8 cellular contexts compared by ENCODE assay signal in the genomic region with DNA sequence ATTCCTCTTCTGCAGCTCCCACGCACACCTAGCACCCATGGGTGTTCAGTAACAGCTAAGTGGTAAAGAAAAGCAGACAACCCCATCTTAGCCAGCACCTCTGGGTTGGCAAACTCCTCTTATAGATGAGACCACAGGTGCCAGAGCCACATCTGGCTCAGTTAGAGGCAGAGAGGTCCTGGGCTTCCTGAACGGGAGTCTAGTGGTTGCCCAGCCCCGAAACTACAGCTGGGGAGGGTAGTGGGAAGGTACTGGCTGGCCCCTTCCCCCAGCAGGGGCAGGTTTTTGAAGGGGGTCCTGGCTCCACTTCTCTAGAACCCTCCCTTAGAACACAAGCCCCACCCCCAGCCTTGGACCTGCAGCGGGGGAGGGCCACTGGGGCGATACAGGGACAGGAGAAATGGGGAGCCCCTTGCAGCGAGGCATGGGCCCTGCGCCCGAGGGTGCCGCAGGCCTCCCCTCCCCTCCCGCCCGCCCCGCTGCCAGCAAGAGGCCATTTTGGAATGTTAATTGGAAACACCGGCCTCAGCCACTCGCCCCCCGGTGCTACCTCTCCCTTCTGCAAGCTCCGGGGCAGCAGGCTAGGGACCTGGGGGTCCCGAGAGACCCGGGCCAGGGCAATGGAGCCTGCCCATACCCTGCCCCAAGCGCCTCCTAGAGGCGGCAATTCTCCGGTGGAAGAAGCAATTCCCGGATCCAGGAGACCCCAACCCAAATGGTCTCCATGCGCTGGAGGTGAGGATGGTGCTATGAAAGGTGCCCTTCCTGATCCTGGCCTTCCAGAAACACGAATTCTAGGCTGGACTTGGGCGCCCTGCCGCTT. TPM values are rescaled to one million over a fixed set of nuclear protein-coding genes. Genes with fewer than 3 reads are reported as not detected.
DNase-seq lines count a peak whose midpoint lies in the region; ATAC-seq, FAIRE-seq and TF ChIP-seq lines count a peak whose summit lies in the region.

No MANE protein-coding gene starts in this region.

- H3K27ac ChIP-seq in DOHH2 (ENCODE audit: low read depth, low read length) (peak overlapping the region; percentile 34), PC-3 (ENCODE audit: low read length) (peak overlapping the region; percentile 56), mesenchymal stem cell (ENCODE audit: low read length, poor library complexity, severe bottlenecking) (peak overlapping the region; percentile 66), thoracic aorta (peak overlapping the region; percentile 82 to 97)

- TSS peak; percentile 17 for BruUV-seq in PC-3 (replicated peaks; lab: Mats Ljungman, UMichigan)
- BruUV-seq in MCF 10A (replicated peaks; lab: Mats Ljungman, UMichigan) = no TSS peak

- no peak for ATAC-seq in PC-3
- ATAC-seq in thoracic aorta (ENCODE audit: insufficient number of reproducible peaks, low FRiP score, low read depth) = no peak

- peak overlapping the region; percentile 47 for H3K27ac Mint-ChIP-seq in MCF 10A (ENCODE audit: low read depth, unreplicated experiment)

- H3K27me3 Mint-ChIP-seq in MCF 10A (ENCODE audit: insufficient read depth, unreplicated experiment) = no peaks in the 10 kb centered on the region

- H3K18ac ChIP-seq in mesenchymal stem cell (ENCODE audit: low read depth in 1 of 2, low read length in 2 of 2) = peak overlapping the region; percentile 48 to 79

- H2AK5ac ChIP-seq in mesenchymal stem cell (ENCODE audit: low read length, severe bottlenecking) = no peak overlapping the region

- H3F3A ChIP-seq in DOHH2 (ENCODE audit: control insufficient read depth, insufficient read depth) (peaks cover 9% of the 10 kb centered on the region), PC-3 (ENCODE audit: low read length, unreplicated experiment) (no peaks in the 10 kb centered on the region)

- H3K36me3 Mint-ChIP-seq in MCF 10A (ENCODE audit: insufficient read depth, unreplicated experiment) = peaks cover 51% of the 10 kb centered on the region

- H2BK5ac ChIP-seq in mesenchymal stem cell (ENCODE audit: low read depth, low read length, poor library complexity, severe bottlenecking) = peak overlapping the region; percentile 31

- intact Hi-C loops in PC-3 (cut with micrococcal nuclease) (loop anchor here (5.0 to 10.0 kb wide), 2 partner anchors 160 to 222 kb away; partner anchors contain the start of gene WDR82), MCF 10A (cut with micrococcal nuclease) (no loop called here)

- H3K4me2 ChIP-seq in DOHH2 (ENCODE audit: low read length) = peak overlapping the region; percentile 64
- peak overlapping the region; percentile 98 for H3K4me2 ChIP-seq in PC-3 (ENCODE audit: low read length)
- peak overlapping the region; percentile 67 for H3K4me2 ChIP-seq in mesenchymal stem cell (ENCODE audit: low read length, poor library complexity, severe bottlenecking)

- TF ChIP-seq CTCF in DOHH2 (IDR thresholded peaks at IDR 0.05; ENCODE audit: low read depth, low read length, poor library complexity, severe bottlenecking) = peak; percentile 77
- TF ChIP-seq CTCF in PC-3 (conservative IDR thresholded peaks at IDR 0.05; ENCODE audit: low read depth, low read length) = peak; percentile 56
- no peak for TF ChIP-seq CTCF in MCF 10A (IDR thresholded peaks at IDR 0.05; ENCODE audit: unreplicated experiment)
- TF ChIP-seq CTCF in thoracic aorta (IDR thresholded peaks at IDR 0.05) = peak; percentile 5
- TF ChIP-seq CTCF in GM20000 (IDR thresholded peaks at IDR 0.05; ENCODE audit: extremely low read depth, missing control alignments) = no peak

- H3K14ac ChIP-seq in mesenchymal stem cell (ENCODE audit: low read length in 2 of 2) = peak overlapping the region; percentile 3 to 84

- CTCF ChIA-PET in PC-3 (lab: Charles Lee) (no interaction called here), MCF 10A (lab: Yijun Ruan, JAX) (interaction anchor here (0.7 to 8.5 kb wide), 21 partner anchors 10 to 382 kb away, joined by 3 to 116 read pairs (median 10); partner anchors contain the start of genes ACY1 and RPL29)

- H3K4me3 ChIP-seq in DOHH2 (ENCODE audit: low read length) (peak overlapping the region; percentile 76), PC-3 (ENCODE audit: low read length) (peak overlapping the region; percentile 92), mesenchymal stem cell (ENCODE audit: insufficient read depth in 1 of 2, low read depth in 1 of 2, low read length in 2 of 2) (peak overlapping the region; percentile 85 to 94), thoracic aorta (peak overlapping the region; percentile 97)

- no peak overlapping the region for H4K91ac ChIP-seq in mesenchymal stem cell (ENCODE audit: low read length)

- peak overlapping the region; percentile 56 for H2BK120ac ChIP-seq in mesenchymal stem cell (ENCODE audit: low read depth, low read length)

- POLR2A ChIA-PET in PC-3 (lab: Charles Lee; ENCODE audit: unreplicated experiment) = interaction anchor here (1.0 kb wide), 1 partner anchor 100 kb away, joined by 3 read pairs; the partner anchor contains the start of gene POC1A
- POLR2A ChIA-PET in MCF 10A (lab: Yijun Ruan, JAX) = interaction anchor here (0.6 to 6.1 kb wide), 16 partner anchors 9 to 326 kb away, joined by 3 to 101 read pairs (median 12); partner anchors contain the start of genes ABHD14B, PARP3, POC1A and RPL29

- no peak overlapping the region for H3K23ac ChIP-seq in mesenchymal stem cell (ENCODE audit: low read length in 2 of 2)

- peaks cover 43% of the 10 kb centered on the region for H3K4me1 ChIP-seq in DOHH2 (ENCODE audit: control insufficient read depth, low read length)
- peaks cover 40% of the 10 kb centered on the region for H3K4me1 ChIP-seq in PC-3 (ENCODE audit: insufficient read depth, low read length)
- H3K4me1 ChIP-seq in mesenchymal stem cell (ENCODE audit: control insufficient read depth, insufficient read depth, low read depth, low read length) = peaks cover 48% of the 10 kb centered on the region
- peaks cover 37 to 58% of the 10 kb centered on the region in 2 donors for H3K4me1 ChIP-seq in thoracic aorta (ENCODE audit: control insufficient read depth in 1 of 2, low read depth in 2 of 2)

- H3K79me1 ChIP-seq in mesenchymal stem cell (replicated peaks; ENCODE audit: low read length, poor library complexity, severe bottlenecking) = peaks cover 8% of the 10 kb centered on the region

- H2BK12ac ChIP-seq in mesenchymal stem cell (ENCODE audit: low read length in 2 of 2) = peak overlapping the region in 1 of 2 experiments; percentile 82

- H3K27me3 ChIP-seq in DOHH2 (ENCODE audit: control insufficient read depth, low read length) = no peaks in the 10 kb centered on the region
- no peaks in the 10 kb centered on the region for H3K27me3 ChIP-seq in PC-3 (ENCODE audit: low read length)
- H3K27me3 ChIP-seq in mesenchymal stem cell (ENCODE audit: control insufficient read depth in 1 of 2, insufficient read depth in 1 of 2, low read length in 2 of 2) = no peaks in the 10 kb centered on the region
- no peaks in the 10 kb centered on the region for H3K27me3 ChIP-seq in thoracic aorta (replicated peaks; ENCODE audit: insufficient read depth)

- no peaks in the 10 kb centered on the region for H3K9me3 ChIP-seq in DOHH2 (ENCODE audit: control insufficient read depth, insufficient read depth, low read length)
- no peaks in the 10 kb centered on the region for H3K9me3 ChIP-seq in PC-3 (ENCODE audit: low read length)
- no peaks in the 10 kb centered on the region for H3K9me3 ChIP-seq in mesenchymal stem cell (ENCODE audit: control insufficient read depth, low read length)
- no peaks in the 10 kb centered on the region for H3K9me3 ChIP-seq in thoracic aorta

- H4K20me1 ChIP-seq in DOHH2 (ENCODE audit: control insufficient read depth, insufficient read depth, low read depth, low read length) (0 out of 2 replicates have a peak, but pooled peaks cover 4% of the 10 kb centered on the region), PC-3 (ENCODE audit: low read length) (peaks cover 10% of the 10 kb centered on the region)

- peak overlapping the region; percentile 83 to 91 for H3K4ac ChIP-seq in mesenchymal stem cell (ENCODE audit: low read depth in 1 of 2, low read length in 2 of 2)

- peaks cover 55% of the 10 kb centered on the region for H3K79me2 ChIP-seq in DOHH2 (ENCODE audit: control insufficient read depth, low read length)
- peaks cover 59% of the 10 kb centered on the region for H3K79me2 ChIP-seq in PC-3 (ENCODE audit: low read length)

- H3K36me3 ChIP-seq in DOHH2 (ENCODE audit: control insufficient read depth, low read length) = peaks cover 47% of the 10 kb centered on the region
- peaks cover 37% of the 10 kb centered on the region for H3K36me3 ChIP-seq in PC-3 (ENCODE audit: low read depth, low read length)
- peaks cover 33 to 41% of the 10 kb centered on the region in 2 experiments for H3K36me3 ChIP-seq in mesenchymal stem cell (ENCODE audit: control insufficient read depth in 1 of 2, insufficient read depth in 2 of 2, low read depth in 1 of 2, low read length in 2 of 2)
- H3K36me3 ChIP-seq in thoracic aorta = peaks cover 32% of the 10 kb centered on the region

- peak overlapping the region; percentile 29; the same call in 1 of the 2 replicates for H2AFZ ChIP-seq in PC-3 (ENCODE audit: low read length)
- H2AFZ ChIP-seq in mesenchymal stem cell (ENCODE audit: low read depth, low read length) = no peak overlapping the region

- H3K4me3 Mint-ChIP-seq in MCF 10A (ENCODE audit: unreplicated experiment) = peak overlapping the region; percentile 72

- H3K9ac ChIP-seq in PC-3 (ENCODE audit: low read length) (peak overlapping the region; percentile 97), mesenchymal stem cell (ENCODE audit: low read length) (peak overlapping the region; percentile 94)

- no peaks in the 10 kb centered on the region for H3K9me3 Mint-ChIP-seq in MCF 10A (ENCODE audit: unreplicated experiment)

- peak overlapping the region; percentile 36 for H2BK15ac ChIP-seq in mesenchymal stem cell (ENCODE audit: low read depth, poor library complexity, severe bottlenecking)

- no peak for FAIRE-seq in RCC 7860 (lab: Jason Lieb, UNC)

- H3K4me1 Mint-ChIP-seq in MCF 10A (ENCODE audit: insufficient read depth, unreplicated experiment) = peaks cover 34% of the 10 kb centered on the region

- H4K8ac ChIP-seq in mesenchymal stem cell (ENCODE audit: low read length) = no peak overlapping the region

- 10% methylated on average over 22 of the region's 26 CpGs for WGBS in mesenchymal stem cell

- H3K9me2 ChIP-seq in DOHH2 (replicated peaks; ENCODE audit: control insufficient read depth, low read length) (no peaks in the 10 kb centered on the region), PC-3 (replicated peaks; ENCODE audit: low read length) (no peaks in the 10 kb centered on the region)

- DNase-seq in PC-3 (no peak), MCF 10A (ENCODE audit: unreplicated experiment) (no peak), mesenchymal stem cell (no peak), thoracic aorta (ENCODE audit: low spot score) (no peak), RCC 7860 (ENCODE audit: low spot score) (no peak), GM20000 (ENCODE audit: low spot score) (no peak), amniotic stem cell (lab: John Stamatoyannopoulos, UW) (no peak)

RNA-seq across cellular contexts. Expression of gene DUSP7, which starts 1.5 kb away (rescaled TPM):
- 40.9 and 51.1 TPM in 2 replicates for total RNA-seq in PC-3 (2014; rRNA removed)
- 67.4 and 69.1 TPM in 2 replicates for total RNA-seq in MCF 10A (2022)
- polyA plus RNA-seq in mesenchymal stem cell (2013, experiment 1 of 2) = 30.5 TPM
- polyA plus RNA-seq in mesenchymal stem cell (2013, experiment 2 of 2) = 30.2 TPM
- 10 to 100 TPM; 41.1 to 42.2 TPM for total RNA-seq in thoracic aorta

RNA-seq across cellular contexts. Expression of gene RPL29, which starts 59.2 kb away (rescaled TPM):
- 1,539 and 1,807 TPM in 2 replicates for total RNA-seq in PC-3 (2014; rRNA removed)
- 1,551 and 1,602 TPM in 2 replicates for total RNA-seq in MCF 10A (2022)
- polyA plus RNA-seq in mesenchymal stem cell (2013, experiment 1 of 2) = 1,869 TPM
- 1,864 TPM for polyA plus RNA-seq in mesenchymal stem cell (2013, experiment 2 of 2)
- total RNA-seq in thoracic aorta = 100 to 1,000 TPM; 642 to 718 TPM

Comparison
In these comparisons a context has a peak if more than half of its experiments do, and no peak if none do; other contexts are left out.
1. H3K27ac ChIP-seq: peak in every context shown above with its lines; median percentile 90 in thoracic aorta; 66 in mesenchymal stem cell; 56 in PC-3; 34 in DOHH2.
2. CTCF ChIP-seq: peak in DOHH2 (single experiment), PC-3 (single experiment) and thoracic aorta (single experiment); none in MCF 10A (single experiment) and GM20000 (single experiment).
3. Peak in every context shown above with its lines, with median percentiles within 50 percentile points of each other: H3K4me2 ChIP-seq and H3K4me3 ChIP-seq.